Comparison of ENCODE assay signal across 8 cellular contexts in the genomic region with DNA sequence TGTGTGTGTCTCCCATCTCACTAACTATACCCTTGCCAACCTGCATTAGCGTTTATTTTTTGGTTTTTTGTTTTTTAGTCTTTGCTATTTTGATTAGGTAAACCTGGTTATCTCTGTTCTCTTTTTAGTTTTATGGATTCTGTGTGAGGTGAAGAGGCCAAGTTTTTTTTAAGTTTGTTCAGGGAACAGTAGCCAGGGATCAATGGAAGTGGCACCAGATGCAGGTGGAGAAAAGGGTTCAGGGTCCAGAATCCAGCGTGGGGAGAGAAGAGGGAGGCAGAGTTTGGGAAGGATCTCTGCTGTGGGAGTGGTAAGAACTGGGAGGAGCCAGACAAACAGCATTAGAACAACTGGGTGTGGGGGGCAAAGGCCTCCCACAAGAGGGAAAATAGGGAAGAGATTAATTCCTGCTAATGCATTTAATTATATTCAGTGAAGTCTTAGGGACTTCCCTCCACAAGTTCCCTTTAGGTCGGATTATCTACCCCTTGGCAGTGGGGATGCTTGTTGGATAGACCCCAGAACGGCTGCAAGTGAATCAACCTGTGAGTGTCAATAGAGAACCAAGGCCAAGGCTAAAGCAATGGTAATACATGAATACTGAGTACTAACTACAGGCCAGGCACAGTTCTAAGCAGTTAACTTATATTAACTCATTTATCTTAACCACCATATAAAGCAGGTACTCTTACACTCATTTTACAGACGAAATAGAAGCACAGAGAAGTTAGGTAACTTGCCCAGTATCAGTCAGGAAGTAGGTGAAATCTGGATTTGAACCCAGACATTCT. TPM values are rescaled to one million over a fixed set of nuclear protein-coding genes. Genes with fewer than 3 reads are reported as not detected.
DNase-seq lines count a peak whose midpoint lies in the region; ATAC-seq and TF ChIP-seq lines count a peak whose summit lies in the region.

No MANE protein-coding gene starts in this region.

- no peaks in the 10 kb centered on the region for H3K27me3 ChIP-seq in A673 (replicated peaks; ENCODE audit: insufficient read depth, low read depth, low read length, poor library complexity)
- H3K27me3 ChIP-seq in brain microvascular endothelial cell (replicated peaks): no peaks in the 10 kb centered on the region

- CTCF ChIA-PET in A673 (lab: Charles Lee): no interaction called here

- TSS peak; percentile 92 for BruUV-seq in A673 (replicated peaks; lab: Mats Ljungman, UMichigan)

- H3K36me3 ChIP-seq in A673 (ENCODE audit: insufficient read depth, low read length, poor library complexity, severe bottlenecking) (no peaks in the 10 kb centered on the region), brain microvascular endothelial cell (replicated peaks) (no peaks in the 10 kb centered on the region)

- peaks cover 41% of the 10 kb centered on the region for H3K4me1 ChIP-seq in A673 (ENCODE audit: insufficient read depth, low read length, poor library complexity, severe bottlenecking)

- no peaks in the 10 kb centered on the region for H3K9me3 ChIP-seq in A673 (ENCODE audit: low read depth, low read length, poor library complexity, severe bottlenecking)

- in situ Hi-C loops in brain microvascular endothelial cell (cut with HindIII; ENCODE audit: low pct_ligation_motif_present, low sequenced_read_pairs): no loop called here

- no peak for TF ChIP-seq CTCF in A673 (conservative IDR thresholded peaks at IDR 0.05; ENCODE audit: low read depth, low read length)
- no peak for TF ChIP-seq CTCF in brain microvascular endothelial cell (IDR thresholded peaks at IDR 0.05; ENCODE audit: low read depth, low read length, missing control alignments)

- H3K4me3 ChIP-seq in A673 (ENCODE audit: low read depth, low read length, poor library complexity, severe bottlenecking) (peak overlapping the region; percentile 88), brain microvascular endothelial cell (ENCODE audit: low read depth, low read length) (peak overlapping the region; percentile 75)

- POLR2A ChIA-PET in A673 (lab: Charles Lee; ENCODE audit: low non-redundant PET): no interaction called here

- peak overlapping the region; percentile 92 for H3K27ac ChIP-seq in A673 (ENCODE audit: low read depth, low read length, poor library complexity, severe bottlenecking)
- peak overlapping the region; percentile 90 for H3K27ac ChIP-seq in brain microvascular endothelial cell

- DNase-seq in A673 (ENCODE audit: low spot score): peak; percentile 30
- peak; percentile 9 for DNase-seq in HT-29 (ENCODE audit: low spot score)
- no peak for DNase-seq in brain microvascular endothelial cell
- DNase-seq in mucosa of gallbladder (ENCODE audit: low spot score): peak; percentile 78
- DNase-seq in amygdala (lab: John Stamatoyannopoulos, UW): no peak

- intact Hi-C loops in A673 (cut with micrococcal nuclease; ENCODE audit: unreplicated experiment): no loop called here

- ATAC-seq in HG03108 (IDR thresholded peaks at IDR 0.05; ENCODE audit: unreplicated experiment): no peak
- ATAC-seq in HG02870 (IDR thresholded peaks at IDR 0.05; ENCODE audit: unreplicated experiment): no peak
- no peak for ATAC-seq in HG02678 (IDR thresholded peaks at IDR 0.05; ENCODE audit: unreplicated experiment)

RNA-seq across cellular contexts. Expression of gene GNAT2, which starts 0.6 kb away (rescaled TPM):
- total RNA-seq in A673 (2021) (not detected in 2 replicates), mucosa of gallbladder (not detected)
- total RNA-seq in HT-29 (2014; rRNA removed; shearing (Covaris generic)): not detected in 2 replicates

RNA-seq across cellular contexts. Expression of gene AMPD2, which starts 0.8 kb away (rescaled TPM):
- total RNA-seq in A673 (2021) (119 and 132 TPM in 2 replicates), mucosa of gallbladder (171 TPM)
- total RNA-seq in HT-29 (2014; rRNA removed; shearing (Covaris generic)): 93.4 and 94.2 TPM in 2 replicates

RNA-seq across cellular contexts. Expression of gene GSTM4, which starts 37.1 kb away (rescaled TPM):
- total RNA-seq in A673 (2021): 173 and 188 TPM in 2 replicates
- 2.5 and 4.5 TPM in 2 replicates for total RNA-seq in HT-29 (2014; rRNA removed; shearing (Covaris generic))
- total RNA-seq in mucosa of gallbladder: 44.1 TPM

RNA-seq across cellular contexts. Expression of gene GSTM2, which starts 49.0 kb away (rescaled TPM):
- 47.3 and 62.2 TPM in 2 replicates for total RNA-seq in A673 (2021)
- total RNA-seq in HT-29 (2014; rRNA removed; shearing (Covaris generic)): not detected in 2 replicates
- total RNA-seq in mucosa of gallbladder: 69.9 TPM

Comparison
In these comparisons a context has a peak if more than half of its experiments do, and no peak if none do; other contexts are left out.
1. DNase-seq: peak in A673 (single experiment), HT-29 (single experiment) and mucosa of gallbladder (single experiment); none in brain microvascular endothelial cell (single experiment) and amygdala (0 of 56).